In genomic region chr11:43944761-43945311, GRCh38 we compare ENCODE assay signal across 1 cellular context.
TF ChIP-seq lines count a peak whose summit lies in the region.

No MANE protein-coding gene starts in this region.

TF ChIP-seq in K562, 482 proteins besides CTCF, POLR2A, EP300 and RAD21 (continued from another document and continues in another):
- no peak for TF ChIP-seq RBM34 (IDR thresholded peaks at IDR 0.05; ENCODE audit: borderline replicate concordance, insufficient read depth, low read length)
- no peak for TF ChIP-seq CEBPZ (IDR thresholded peaks at IDR 0.05; ENCODE audit: borderline replicate concordance, low read depth, low read length)
- TF ChIP-seq TCF7 (IDR thresholded peaks at IDR 0.05; ENCODE audit: borderline replicate concordance): no peak
- no peak for TF ChIP-seq HMBOX1 (IDR thresholded peaks at IDR 0.05)
- TF ChIP-seq ZNF699 (CRISPR knock-in tag; IDR thresholded peaks at IDR 0.05; ENCODE audit: insufficient replicate concordance): no peak
- no peak for TF ChIP-seq FOXK2 (conservative IDR thresholded peaks at IDR 0.05 in 1 of 2, IDR thresholded peaks at IDR 0.05 in 1 of 2; ENCODE audit: low read depth in 2 of 2)
- no peak for TF ChIP-seq KDM2B (CRISPR knock-in tag; IDR thresholded peaks at IDR 0.05)
- no peak for TF ChIP-seq HNRNPL (IDR thresholded peaks at IDR 0.05; ENCODE audit: low read depth, low read length)
- TF ChIP-seq HOMEZ (CRISPR knock-in tag; IDR thresholded peaks at IDR 0.05): no peak
- no peak for TF ChIP-seq IFI16 (CRISPR knock-in tag; IDR thresholded peaks at IDR 0.05)
- no peak for TF ChIP-seq ZMIZ1 (IDR thresholded peaks at IDR 0.05; ENCODE audit: low read depth in 2 of 2, low read length in 2 of 2)
- TF ChIP-seq LEF1 (IDR thresholded peaks at IDR 0.05): no peak
- no peak for TF ChIP-seq POLR2B (IDR thresholded peaks at IDR 0.05; ENCODE audit: low read depth, partially characterized antibody)
- no peak for TF ChIP-seq NKRF (IDR thresholded peaks at IDR 0.05; ENCODE audit: borderline replicate concordance)
- TF ChIP-seq TAF7 (tag; IDR thresholded peaks at IDR 0.05): no peak
- TF ChIP-seq AFF4 (CRISPR knock-in tag; IDR thresholded peaks at IDR 0.05): no peak
- TF ChIP-seq CHD7 (IDR thresholded peaks at IDR 0.05; ENCODE audit: low read depth, low read length): no peak
- TF ChIP-seq TARDBP (IDR thresholded peaks at IDR 0.05): no peak
- TF ChIP-seq CREM (IDR thresholded peaks at IDR 0.05; ENCODE audit: low read depth): 0 out of 2 replicates have a peak, but pooled peaks have one; percentile 22
- no peak for TF ChIP-seq ZC3H4 (CRISPR knock-in tag; IDR thresholded peaks at IDR 0.05; ENCODE audit: borderline replicate concordance)
- no peak for TF ChIP-seq RBM22 (IDR thresholded peaks at IDR 0.05; ENCODE audit: low read depth, low read length, poor library complexity, severe bottlenecking)
- TF ChIP-seq SP1 (CRISPR knock-in tag; IDR thresholded peaks at IDR 0.05): no peak; the same call in 1 of the 2 replicates
- no peak for TF ChIP-seq ZNF668 (CRISPR knock-in tag; IDR thresholded peaks at IDR 0.05)
- peak; percentile 13; the same call in 1 of the 2 replicates for TF ChIP-seq STAG1 (CRISPR knock-in tag; IDR thresholded peaks at IDR 0.05; ENCODE audit: borderline replicate concordance)
- TF ChIP-seq FOXP1 (CRISPR knock-in tag; IDR thresholded peaks at IDR 0.05): no peak
